8 cellular contexts compared by ENCODE assay signal in the genomic region with DNA sequence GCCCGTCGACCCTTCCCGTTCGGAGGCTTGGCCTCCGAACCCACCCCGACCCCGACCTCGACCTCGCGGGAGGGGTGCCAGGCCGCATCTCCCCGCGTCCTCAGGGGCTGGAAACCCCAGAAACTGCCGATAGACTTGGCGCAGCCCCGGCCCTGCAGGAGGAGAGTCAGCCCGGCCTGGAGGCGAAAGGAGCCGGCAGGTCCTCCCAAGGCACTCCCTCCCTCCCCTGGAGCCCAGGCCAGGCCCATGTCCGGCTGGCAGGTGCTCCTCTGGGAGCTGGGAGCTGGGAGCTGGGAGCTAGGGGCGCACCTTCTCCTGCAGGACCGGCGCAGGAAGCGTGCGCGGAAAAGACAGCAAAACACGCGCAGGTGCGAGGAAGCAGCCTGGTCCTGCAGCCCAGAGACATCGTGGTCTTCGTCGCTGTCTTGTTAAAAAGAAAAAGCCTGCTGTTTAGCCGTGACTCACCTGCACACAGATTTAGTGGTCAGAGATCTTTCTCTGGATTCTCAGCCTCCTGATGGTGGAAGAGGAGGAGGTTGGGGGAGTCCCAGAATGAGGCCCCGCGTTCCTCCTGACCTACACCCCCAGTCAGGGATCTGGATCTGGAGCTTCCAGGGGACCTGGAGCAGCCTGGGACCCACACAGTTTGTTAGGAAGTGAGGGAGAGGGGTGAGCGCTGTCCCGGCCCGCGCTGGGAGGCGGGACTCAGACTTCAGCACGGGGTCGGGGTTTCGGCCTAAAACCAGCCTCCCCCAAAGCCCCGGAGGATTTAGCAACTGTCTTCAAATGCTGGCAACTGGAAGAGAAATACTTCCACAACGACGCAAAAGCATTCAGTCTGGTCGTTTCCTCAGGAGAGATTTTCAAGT. TPM values are rescaled to one million over a fixed set of nuclear protein-coding genes. Genes with fewer than 3 reads are reported as not detected.
DNase-seq lines count a peak whose midpoint lies in the region; ATAC-seq and TF ChIP-seq lines count a peak whose summit lies in the region.
"Had no signal": no experiment of that assay in that cellular context is flagged by ENCODE, and none has a peak within 500 bp of the region (broad histone marks: within the 10 kb centered on the region; RNA-seq: fewer than 3 reads in every experiment).

No MANE protein-coding gene starts in this region.

- peaks cover 14% of the 10 kb centered on the region for H3K23me2 ChIP-seq in H9 (ENCODE audit: insufficient read length, low read depth, low read length, poor library complexity, severe bottlenecking)

- H3K27me3 ChIP-seq in H9 (ENCODE audit: insufficient read depth, low read length) (peaks cover 2% of the 10 kb centered on the region; the same call in 1 of the 2 replicates), neuronal stem cell (ENCODE audit: control insufficient read depth in 3 of 3, insufficient read depth in 3 of 3, low read depth in 1 of 3, low read length in 3 of 3) (peaks cover 16 to 82% (median 42%) of the 10 kb centered on the region in 3 experiments)

- no peak overlapping the region for H2BK5ac ChIP-seq in H9 (ENCODE audit: insufficient read length, low read length)
- H2BK5ac ChIP-seq in neuronal stem cell (ENCODE audit: low read length): no peak overlapping the region

- H4K20me1 ChIP-seq in H9 (ENCODE audit: control insufficient read depth, insufficient read depth, insufficient read length): no peaks in the 10 kb centered on the region

- ATAC-seq in GM18505 (IDR thresholded peaks at IDR 0.05; ENCODE audit: unreplicated experiment): no peak
- ATAC-seq in GM21529 (IDR thresholded peaks at IDR 0.05; ENCODE audit: unreplicated experiment): no peak

- H3K4me3 Mint-ChIP-seq in H9: peak overlapping the region; percentile 77 to 82

- H3K36me3 Mint-ChIP-seq in H9 (ENCODE audit: insufficient read depth in 1 of 3, low read depth in 3 of 3): peaks cover 0 to 2% (median 0%) of the 10 kb centered on the region in 3 experiments; a peak in 3 of 7 replicates

- H3K27ac Mint-ChIP-seq in H9: no peak overlapping the region

- no peak overlapping the region for H3K56ac ChIP-seq in H9 (ENCODE audit: insufficient read length, low read depth, low read length)

- H3K4me1 Mint-ChIP-seq in H9: peaks cover 11 to 15% of the 10 kb centered on the region in 2 experiments

- WGBS in H9 (ENCODE audit: extremely low coverage, insufficient read length, low lambda C conversion rate): no CpG with 5 or more reads among the region's 47 CpGs
- no CpG with 5 or more reads among the region's 47 CpGs for WGBS in neuronal stem cell (ENCODE audit: extremely low coverage in 2 of 2, insufficient read length in 2 of 2, insufficient replicate concordance in 1 of 2), 2 donors

- H2BK120ac ChIP-seq in H9 (ENCODE audit: low read depth, low read length, poor library complexity, severe bottlenecking) (no peak overlapping the region), neuronal stem cell (ENCODE audit: low read depth, low read length) (no peak overlapping the region)

- H3K27me3 Mint-ChIP-seq in H9 (ENCODE audit: low read depth): peaks cover 55% of the 10 kb centered on the region

- H2BK15ac ChIP-seq in H9 (ENCODE audit: low read depth, low read length) (no peak overlapping the region), neuronal stem cell (ENCODE audit: low read length) (no peak overlapping the region)

- no peak overlapping the region for H2BK12ac ChIP-seq in H9 (ENCODE audit: insufficient read length, low read depth, low read length)
- no peak overlapping the region for H2BK12ac ChIP-seq in neuronal stem cell (ENCODE audit: low read length)

- H3K79me1 ChIP-seq in H9 (ENCODE audit: insufficient read depth, low read depth, low read length, poor library complexity, severe bottlenecking): no peaks in the 10 kb centered on the region
- no peaks in the 10 kb centered on the region for H3K79me1 ChIP-seq in neuronal stem cell (ENCODE audit: low read depth, low read length)

- no peaks in the 10 kb centered on the region; a peak in 2 of 5 replicates for H3K9me3 Mint-ChIP-seq in H9

- POLR2A ChIA-PET in RWPE1 (lab: Yijun Ruan, JAX; ENCODE audit: low non-redundant PET): no interaction called here

- H2AK5ac ChIP-seq in H9 (ENCODE audit: insufficient read length, low read length) (no peak overlapping the region), neuronal stem cell (ENCODE audit: low read depth, low read length) (no peak overlapping the region)

- CTCF ChIA-PET in RWPE1 (lab: Yijun Ruan, JAX): interaction anchor here (1.1 kb wide), 1 partner anchor 132 kb away, joined by 4 read pairs; no protein-coding TSS in a partner anchor

- H4K8ac ChIP-seq in H9 (replicated peaks; ENCODE audit: insufficient read length, low read depth, low read length) (no peak overlapping the region), neuronal stem cell (ENCODE audit: low read depth, low read length) (no peak overlapping the region)

- H4K91ac ChIP-seq in H9 (ENCODE audit: insufficient read length, low read depth, low read length) (no peak overlapping the region), neuronal stem cell (ENCODE audit: low read depth, low read length, poor library complexity) (no peak overlapping the region)

- peaks cover 2% of the 10 kb centered on the region; the same call in 1 of the 2 replicates for H3K79me2 ChIP-seq in H9 (ENCODE audit: insufficient read depth, low read length)

- H3K18ac ChIP-seq in H9 (ENCODE audit: insufficient read length, low read depth, low read length) (no peak overlapping the region), neuronal stem cell (ENCODE audit: low read length) (peak overlapping the region; percentile 48)

- no peak for TF ChIP-seq POLR2A in GM18505 (IDR thresholded peaks at IDR 0.05; ENCODE audit: borderline replicate concordance, extremely low read depth, insufficient read depth, insufficient read length)

- H3K9ac ChIP-seq in H9 (ENCODE audit: extremely low read depth, insufficient read length, low read length) (no peak overlapping the region), neuronal stem cell (ENCODE audit: low read depth, low read length, poor library complexity) (peak overlapping the region; percentile 51)

- no peak overlapping the region for H3K23ac ChIP-seq in H9 (ENCODE audit: insufficient read length, low read depth, low read length)
- H3K23ac ChIP-seq in neuronal stem cell (ENCODE audit: low read depth, low read length, poor library complexity): no peak overlapping the region

- H2AFZ ChIP-seq in H9 (ENCODE audit: low read length) (no peak overlapping the region), neuronal stem cell (ENCODE audit: low read length) (peak overlapping the region; percentile 92)

- peak overlapping the region; percentile 49 for H3K4me2 ChIP-seq in H9 (ENCODE audit: insufficient read depth, insufficient read length, low read length)
- peak overlapping the region; percentile 99 for H3K4me2 ChIP-seq in neuronal stem cell (ENCODE audit: insufficient read depth, low read length, poor library complexity, severe bottlenecking)

- H3K27ac ChIP-seq in H9 (ENCODE audit: insufficient read length, low read depth, low read length): no peak overlapping the region
- peak overlapping the region; percentile 62 for H3K27ac ChIP-seq in RWPE1
- H3K27ac ChIP-seq in neuronal stem cell (replicated peaks; ENCODE audit: low read length): no peak overlapping the region
- H3K27ac ChIP-seq: SK-N-MC had no signal

- H3K14ac ChIP-seq in H9 (ENCODE audit: insufficient read depth, low read length) (0 out of 2 replicates have a peak overlapping the region, but pooled peaks have one; percentile 44), neuronal stem cell (ENCODE audit: low read length) (peak overlapping the region; percentile 90)

- no peak overlapping the region for H4K5ac ChIP-seq in H9 (ENCODE audit: insufficient read length, low read depth, low read length)

- H3K4me3 ChIP-seq in fibroblast of mammary gland (ENCODE audit: control insufficient read depth, low read depth, low read length) (peak overlapping the region; percentile 7), neuronal stem cell (ENCODE audit: low read length in 2 of 2) (peak overlapping the region in 1 of 2 donors; percentile 86)
- H3K4me3 ChIP-seq: SK-N-MC had no signal

- H3K4ac ChIP-seq in H9 (ENCODE audit: low read depth, low read length): no peak overlapping the region
- H3K4ac ChIP-seq in neuronal stem cell (ENCODE audit: low read length): no peak overlapping the region

- H3T11ph ChIP-seq in H9 (ENCODE audit: low read length): no peak overlapping the region

- no peak for TF ChIP-seq CTCF in H9 (conservative IDR thresholded peaks at IDR 0.05)
- TF ChIP-seq CTCF in RWPE1 (conservative IDR thresholded peaks at IDR 0.05; ENCODE audit: low read depth): no peak
- TF ChIP-seq CTCF in fibroblast of mammary gland (conservative IDR thresholded peaks at IDR 0.05; ENCODE audit: control insufficient read depth, insufficient read depth, low read depth, low read length): no peak

- no peak overlapping the region for H2BK20ac ChIP-seq in H9 (ENCODE audit: low read depth, low read length, poor library complexity, severe bottlenecking)

- no peaks in the 10 kb centered on the region for H3K9me3 ChIP-seq in H9 (ENCODE audit: control insufficient read depth, low read depth, low read length)
- no peaks in the 10 kb centered on the region for H3K9me3 ChIP-seq in neuronal stem cell (replicated peaks in 1 of 2; ENCODE audit: control insufficient read depth in 2 of 2, insufficient read depth in 1 of 2, low read depth in 1 of 2, low read length in 2 of 2)

- no peaks in the 10 kb centered on the region for H3K36me3 ChIP-seq in neuronal stem cell (replicated peaks in 1 of 2; ENCODE audit: control insufficient read depth in 2 of 2, insufficient read depth in 2 of 2, low read length in 2 of 2)

- H3K4me1 ChIP-seq in H9 (ENCODE audit: insufficient read depth, low read length): no peaks in the 10 kb centered on the region
- peaks cover 0 to 4% of the 10 kb centered on the region in 2 donors for H3K4me1 ChIP-seq in neuronal stem cell (ENCODE audit: control insufficient read depth in 2 of 2, insufficient read depth in 1 of 2, low read depth in 1 of 2, low read length in 2 of 2)

- DNase-seq in H9 (peak; percentile 70), RWPE1 (ENCODE audit: low spot score) (no peak), fibroblast of mammary gland (ENCODE audit: low read depth) (no peak), neuronal stem cell (ENCODE audit: low spot score) (no peak), NCI-H2081 treated with DMSO at 0.1 percent for 48 hours (lab: John Stamatoyannopoulos, UW) (no peak)

RNA-seq across cellular contexts. Expression of a gene that starts 0.7 kb away (rescaled TPM):
- 5.2 and 8.6 TPM in 2 replicates for total RNA-seq in H9 (2021)
- polyA plus RNA-seq in neuronal stem cell (2013, experiment 1 of 2): 1.5 TPM
- 1.4 TPM for polyA plus RNA-seq in neuronal stem cell (2013, experiment 2 of 2)
